8 cellular contexts compared by ENCODE assay signal in genomic region chr1:42035830-42036604, GRCh38.
DNase-seq lines count a peak whose midpoint lies in the region; ATAC-seq, FAIRE-seq and TF ChIP-seq lines count a peak whose summit lies in the region.

No MANE protein-coding gene starts in this region.

- H3K9me3 ChIP-seq in astrocyte (ENCODE audit: insufficient read depth, low read depth, low read length), result no peaks in the 10 kb centered on the region
- H3K9me3 ChIP-seq in vagina, result no peaks in the 10 kb centered on the region

- no peaks in the 10 kb centered on the region for H3K9me3 Mint-ChIP-seq in astrocyte (ENCODE audit: unreplicated experiment)

- peak overlapping the region; percentile 95 for H2AFZ ChIP-seq in astrocyte (ENCODE audit: low read depth, low read length)

- H3K36me3 ChIP-seq in astrocyte (ENCODE audit: insufficient read depth, low read length), result no peaks in the 10 kb centered on the region
- no peaks in the 10 kb centered on the region for H3K36me3 ChIP-seq in vagina

- ATAC-seq in HG02943 (IDR thresholded peaks at IDR 0.05; ENCODE audit: low read depth, unreplicated experiment), result peak; percentile 90

- H3K79me2 ChIP-seq in astrocyte (ENCODE audit: insufficient read depth, low read length), result peaks cover 37% of the 10 kb centered on the region

- H3K4me2 ChIP-seq in astrocyte (ENCODE audit: low read length), result peak overlapping the region; percentile 95

- no peak overlapping the region for H3K27ac Mint-ChIP-seq in astrocyte (ENCODE audit: unreplicated experiment)

- H3K27ac ChIP-seq in astrocyte (ENCODE audit: low read depth, low read length), result peak overlapping the region; percentile 73
- H3K27ac ChIP-seq in vagina, result peak overlapping the region; percentile 78

- H3K4me1 Mint-ChIP-seq in astrocyte (ENCODE audit: low read depth, unreplicated experiment), result no peaks in the 10 kb centered on the region

- H3K9ac ChIP-seq in astrocyte (ENCODE audit: low read length), result peak overlapping the region; percentile 91

- H3K36me3 Mint-ChIP-seq in astrocyte (ENCODE audit: low read depth, unreplicated experiment), result no peaks in the 10 kb centered on the region

- H3K4me1 ChIP-seq in astrocyte (ENCODE audit: insufficient read depth, low read length) (peaks cover 5% of the 10 kb centered on the region), vagina (peaks cover 19% of the 10 kb centered on the region)

- TF ChIP-seq POLR2A in vagina (IDR thresholded peaks at IDR 0.05), result no peak

- H4K20me1 ChIP-seq in astrocyte (ENCODE audit: insufficient read depth, low read length), result peaks cover 14% of the 10 kb centered on the region

- peaks cover 23% of the 10 kb centered on the region for H3K27me3 Mint-ChIP-seq in astrocyte (ENCODE audit: low read depth, unreplicated experiment)

- H3K27me3 ChIP-seq in astrocyte (ENCODE audit: insufficient read depth, low read length), result no peaks in the 10 kb centered on the region
- H3K27me3 ChIP-seq in vagina, result no peaks in the 10 kb centered on the region

- TF ChIP-seq CTCF in astrocyte (IDR thresholded peaks at IDR 0.05; ENCODE audit: insufficient read depth, low read depth, low read length) (no peak), vagina (IDR thresholded peaks at IDR 0.05) (no peak)

- H3K4me3 ChIP-seq in astrocyte (ENCODE audit: insufficient read depth, low read depth, low read length) (peak overlapping the region; percentile 97), vagina (peak overlapping the region; percentile 90)

- DNase-seq in GM18507 (ENCODE audit: extremely low spot score, insufficient read length, low read depth), result peak; percentile 94
- peak; percentile 83 for DNase-seq in NCI-H1694 (lab: John Stamatoyannopoulos, UW)
- DNase-seq in T-helper 2 cell, result peak; percentile 92 to 98 (median 97)
- DNase-seq in astrocyte (ENCODE audit: low read depth), result peak; percentile 74
- DNase-seq in hepatic stellate cell (ENCODE audit: low spot score), result peak; percentile 94
- peak; percentile 95 for DNase-seq in putamen (ENCODE audit: low spot score)
- peak in 1 of 2 donors; percentile 94 for DNase-seq in vagina (ENCODE audit: extremely low spot score in 2 of 2)

- peak; percentile 90 for FAIRE-seq in GM18507 (lab: Jason Lieb, UNC)
- no peak for FAIRE-seq in astrocyte (lab: Jason Lieb, UNC)

- peak overlapping the region; percentile 83 for H3K4me3 Mint-ChIP-seq in astrocyte (ENCODE audit: unreplicated experiment)

- intact Hi-C loops in vagina (cut with DNase I), result no loop called here
